ENCODE assay signal across 12 cellular contexts in the genomic region with DNA sequence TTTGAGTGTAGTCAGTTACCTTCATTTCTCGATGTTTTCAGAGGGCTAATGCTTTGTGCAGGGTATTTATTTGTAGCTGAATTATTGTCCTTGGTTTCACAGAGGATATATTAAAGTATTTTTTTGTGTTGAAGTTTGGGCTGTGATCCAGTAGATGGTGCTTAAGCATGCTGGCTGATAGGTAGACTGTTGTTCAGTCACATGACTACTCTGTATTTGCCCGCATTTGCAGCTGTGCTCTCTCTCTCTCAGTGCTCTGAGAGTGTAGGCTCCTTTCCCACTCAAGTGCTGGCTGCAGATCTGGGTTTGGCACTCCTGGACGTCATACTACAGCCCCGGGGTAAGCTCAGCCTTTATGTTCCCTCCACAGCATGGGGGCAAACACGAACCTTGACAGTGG. TPM values are rescaled to one million over a fixed set of nuclear protein-coding genes. Genes with fewer than 3 reads are reported as not detected.
DNase-seq lines count a peak whose midpoint lies in the region; ATAC-seq and TF ChIP-seq lines count a peak whose summit lies in the region.
"Had no signal": no experiment of that assay in that cellular context is flagged by ENCODE, and none has a peak within 500 bp of the region (broad histone marks: within the 10 kb centered on the region; RNA-seq: fewer than 3 reads in every experiment).

No MANE protein-coding gene starts in this region.

- DNase-seq in BE2C = peak; percentile 9
- no peak for DNase-seq in HFFc6
- peak; percentile 17 for DNase-seq in NCI-H69 (lab: John Stamatoyannopoulos, UW)
- DNase-seq in chondrocyte (ENCODE audit: low spot score) = no peak
- DNase-seq in NCI-H510A treated with DMSO at 0.1 percent for 48 hours (lab: John Stamatoyannopoulos, UW) = no peak
- DNase-seq in NCI-H446 treated with DMSO at 0.1 percent for 48 hours (lab: John Stamatoyannopoulos, UW) = no peak
- DNase-seq: NCI-H226; posterior cingulate gyrus; spleen; stimulated activated naive CD4-positive, alpha-beta T cell had no signal

- H3K27ac Mint-ChIP-seq in HFFc6 (peak overlapping the region; percentile 92), chondrocyte (ENCODE audit: unreplicated experiment) (peak overlapping the region; percentile 74)

- H3K9me3 ChIP-seq in BE2C = no peaks in the 10 kb centered on the region

- ATAC-seq in GM19452 (IDR thresholded peaks at IDR 0.05; ENCODE audit: unreplicated experiment) = no peak
- no peak for ATAC-seq in HG03439 (IDR thresholded peaks at IDR 0.05; ENCODE audit: unreplicated experiment)

- no peaks in the 10 kb centered on the region for H3K27me3 ChIP-seq in BE2C

- no peaks in the 10 kb centered on the region for H3K27me3 Mint-ChIP-seq in HFFc6 (ENCODE audit: insufficient read depth)
- no peaks in the 10 kb centered on the region for H3K27me3 Mint-ChIP-seq in chondrocyte (ENCODE audit: low read depth)

- H3K4me1 Mint-ChIP-seq in HFFc6 (ENCODE audit: low read depth) = peaks cover 53% of the 10 kb centered on the region
- H3K4me1 Mint-ChIP-seq in chondrocyte (ENCODE audit: low read depth) = peaks cover 26% of the 10 kb centered on the region

- H3K9me3 Mint-ChIP-seq in HFFc6 (no peaks in the 10 kb centered on the region), chondrocyte (ENCODE audit: low read depth) (no peaks in the 10 kb centered on the region)

- no peaks in the 10 kb centered on the region for H3K4me1 ChIP-seq in BE2C
- H3K4me1 ChIP-seq: spleen had no signal

- no peaks in the 10 kb centered on the region for H3K36me3 ChIP-seq in BE2C
- H3K36me3 ChIP-seq: spleen had no signal

- H3K4me3 ChIP-seq in BE2C (ENCODE audit: low read depth, low read length) = no peak overlapping the region
- H3K4me3 ChIP-seq: spleen had no signal

- TF ChIP-seq CTCF in BE2C (IDR thresholded peaks at IDR 0.05; ENCODE audit: low read depth, low read length) (0 out of 2 replicates have a peak, but pooled peaks have one; percentile 15), HFFc6 (IDR thresholded peaks at IDR 0.05) (no peak), chondrocyte (IDR thresholded peaks at IDR 0.05) (peak; percentile 36)

- H3K4me3 Mint-ChIP-seq in HFFc6 (peak overlapping the region; percentile 17), chondrocyte (ENCODE audit: unreplicated experiment) (no peak overlapping the region)

- H3K36me3 Mint-ChIP-seq in HFFc6 (ENCODE audit: low read depth) = peaks cover 8% of the 10 kb centered on the region; the same call in 1 of the 2 replicates
- H3K36me3 Mint-ChIP-seq in chondrocyte (ENCODE audit: low read depth) = no peaks in the 10 kb centered on the region

RNA-seq across cellular contexts. Expression of a gene that starts 21.7 kb away (rescaled TPM):
- polyA plus RNA-seq in BE2C (2012; ENCODE audit: insufficient read depth, insufficient read length, low read depth) = 0.56 TPM
- total RNA-seq in HFFc6 (2021; fragmentation: NEBNext Ultra II Directional; extraction: Animal tissue kit (Norgen Biotek cat#: 25700)) = not detected
- 0.70 to 1.6 TPM in 2 of 3 replicates, not detected in the other for total RNA-seq in chondrocyte

Comparison
In these comparisons a context has a peak if more than half of its experiments do, and no peak if none do; other contexts are left out.
1. DNase-seq: peak in BE2C (single experiment) and NCI-H69 (single experiment); none in HFFc6 (single experiment), chondrocyte (single experiment), NCI-H510A treated with DMSO at 0.1 percent for 48 hours (single experiment) and NCI-H446 treated with DMSO at 0.1 percent for 48 hours (single experiment).